8 cellular contexts compared by ENCODE assay signal in genomic region chr15:78640840-78641733, GRCh38. TPM values are rescaled to one million over a fixed set of nuclear protein-coding genes. Genes with fewer than 3 reads are reported as not detected.
DNase-seq lines count a peak whose midpoint lies in the region; ATAC-seq and TF ChIP-seq lines count a peak whose summit lies in the region.

TSS of gene CHRNB4 (minus strand) at chr15:78641210. CDS start at chr15:78641133, 77 bp downstream.

- no peaks in the 10 kb centered on the region for H3K9me3 ChIP-seq in spleen

- H3K36me3 ChIP-seq in spleen: no peaks in the 10 kb centered on the region

- no peak for TF ChIP-seq CTCF in spleen (IDR thresholded peaks at IDR 0.05 in 8 of 11, conservative IDR thresholded peaks at IDR 0.05 in 3 of 11)

- TF ChIP-seq POLR2A in spleen (IDR thresholded peaks at IDR 0.05): no peak

- DNase-seq in activated CD4-positive, alpha-beta T cell treated with anti-CD3 and anti-CD28 coated beads for 48 hours: peak; percentile 33
- no peak for DNase-seq in activated CD4-positive, alpha-beta T cell treated with anti-CD3 and anti-CD28 coated beads, Interleukin-2, amount 50 U/mL, for 1 hour
- peak in 1 of 2 donors; percentile 16 for DNase-seq in activated naive CD4-positive, alpha-beta T cell treated with anti-CD3 and anti-CD28 coated beads, Interleukin-2, amount 50 U/mL, for 72 hours (ENCODE audit: low spot score in 2 of 2)
- DNase-seq in spleen (no peak), DMS 273 (lab: John Stamatoyannopoulos, UW; ENCODE audit: unreplicated experiment) (no peak), DMS 273 treated with DMSO at 0.1 percent for 48 hours (lab: John Stamatoyannopoulos, UW) (no peak)

- H3K9me3 Mint-ChIP-seq in activated naive CD4-positive, alpha-beta T cell treated with anti-CD3 and anti-CD28 coated beads, Interleukin-2, amount 50 U/mL, for 72 hours: no peaks in the 10 kb centered on the region

- H3K27ac ChIP-seq in spleen: no peak within 1 kb of the TSS

- peak; percentile 53 to 75 for ATAC-seq in activated naive CD4-positive, alpha-beta T cell treated with anti-CD3 and anti-CD28 coated beads, Interleukin-2, amount 50 U/mL, for 72 hours
- no peak for ATAC-seq in HG02678 (IDR thresholded peaks at IDR 0.05; ENCODE audit: unreplicated experiment)

- 12 to 42% (median 13%) methylated on average over 21 to 65 of the region's 65 CpGs for WGBS in spleen, 5 donors

- H3K4me1 ChIP-seq in spleen: peaks cover 0 to 19% (median 14%) of the 10 kb centered on the region in 6 donors

- no peak within 1 kb of the TSS for H3K27ac Mint-ChIP-seq in activated naive CD4-positive, alpha-beta T cell treated with anti-CD3 and anti-CD28 coated beads, Interleukin-2, amount 50 U/mL, for 72 hours

- H3K4me3 ChIP-seq in iPS-11a (ENCODE audit: low read depth, low read length) (peak within 1 kb of the TSS; percentile 33), spleen (peak within 1 kb of the TSS; percentile 22 to 68 (median 29))

- H3K27me3 ChIP-seq in spleen (replicated peaks in 1 of 7): peaks cover 0 to 24% (median 10%) of the 10 kb centered on the region in 7 donors

- intact Hi-C loops in spleen (cut with DNase I; ENCODE audit: low total_unique reads): no loop called here

- no peaks in the 10 kb centered on the region for H3K36me3 Mint-ChIP-seq in activated naive CD4-positive, alpha-beta T cell treated with anti-CD3 and anti-CD28 coated beads, Interleukin-2, amount 50 U/mL, for 72 hours

RNA-seq across cellular contexts. Expression of gene CHRNB4, which starts in this region (rescaled TPM):
- total RNA-seq in activated naive CD4-positive, alpha-beta T cell treated with anti-CD3 and anti-CD28 coated beads, Interleukin-2, amount 50 U/mL, for 72 hours: not detected
- 1 to 10 TPM in 1 of 7 donors, under 1 TPM in 6; 0.17 to 1.1 (median 0.28) TPM for total RNA-seq in spleen
- under 1 TPM; 0.07 to 0.22 (median 0.12) TPM for polyA plus RNA-seq in spleen

Comparison
In these comparisons a context has a peak if more than half of its experiments do, and no peak if none do; other contexts are left out.
1. Peak in ATAC-seq in activated naive CD4-positive, alpha-beta T cell treated with anti-CD3 and anti-CD28 coated beads, Interleukin-2, amount 50 U/mL, for 72 hours; RNA of the gene not detected or under 1 TPM.